21 cellular contexts compared by ENCODE assay signal in the genomic region with DNA sequence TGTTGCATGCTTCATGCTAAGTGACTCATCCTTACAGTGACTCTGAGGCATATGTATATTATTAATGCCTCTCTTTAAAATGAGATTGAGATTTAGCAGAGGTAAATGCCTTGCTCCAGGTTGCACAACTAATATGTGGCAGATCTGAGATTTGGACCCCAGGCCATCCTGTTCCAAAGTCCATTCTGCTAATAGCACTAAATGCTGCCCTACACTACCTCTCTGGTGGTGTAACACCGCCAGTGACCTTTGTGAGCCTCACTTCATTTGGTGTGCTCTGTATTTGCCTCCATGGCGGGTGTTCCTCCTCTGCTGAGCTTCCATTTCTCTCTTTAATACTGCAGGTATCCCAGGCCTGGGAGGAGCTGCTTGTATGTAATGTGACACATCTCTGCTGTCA. TPM values are rescaled to one million over a fixed set of nuclear protein-coding genes. Genes with fewer than 3 reads are reported as not detected.
A peak's percentile ranks its signal among the peaks of the same experiment; 100 is the strongest.
DNase-seq lines count a peak whose midpoint lies in the region; ATAC-seq, FAIRE-seq and TF ChIP-seq lines count a peak whose summit lies in the region.
"Had no signal": no experiment of that assay in that cellular context is flagged by ENCODE, and none has a peak within 500 bp of the region (broad histone marks: within the 10 kb centered on the region; RNA-seq: fewer than 3 reads in every experiment).

No MANE protein-coding gene starts in this region.

- peak; percentile 1 for DNase-seq in NCI-H69 (lab: John Stamatoyannopoulos, UW)
- no peak for DNase-seq in HepG2 (ENCODE audit: low spot score)
- DNase-seq in medulla oblongata (ENCODE audit: extremely low spot score): no peak
- DNase-seq in substantia nigra (lab: John Stamatoyannopoulos, UW): no peak
- DNase-seq: C1 segment of cervical spinal cord; Caco-2; CD4-positive, alpha-beta memory T cell; DMS153; DND-41; GF-D8; GM23248; H7; HCEC 1CT had no signal

- TF ChIP-seq CTCF in HepG2 (CRISPR knock-in tag; IDR thresholded peaks at IDR 0.05): no peak
- TF ChIP-seq CTCF in neural cell (IDR thresholded peaks at IDR 0.05; ENCODE audit: poor library complexity, severe bottlenecking): no peak

- intact Hi-C loops in HepG2 (cut with micrococcal nuclease; ENCODE audit: unreplicated experiment): no loop called here

- H3K4me1 ChIP-seq in HepG2 (ENCODE audit: insufficient read depth, low read length): peaks cover 8% of the 10 kb centered on the region

- in situ Hi-C loops in HepG2 (cut with HindIII; ENCODE audit: extremely low pct_ligation_motif_present, low pct_unique_long_range_greater_than_20kb): no loop called here

- no peaks in the 10 kb centered on the region for H3K36me3 ChIP-seq in HepG2 (replicated peaks in 1 of 2; ENCODE audit: control insufficient read depth in 1 of 2, insufficient read depth in 2 of 2, low read length in 2 of 2)
- no peaks in the 10 kb centered on the region for H3K36me3 ChIP-seq in neural cell (ENCODE audit: insufficient read depth, low read length)

- H3K9me3 ChIP-seq in HepG2 (ENCODE audit: low read length): no peaks in the 10 kb centered on the region
- no peaks in the 10 kb centered on the region for H3K9me3 ChIP-seq in neural cell (ENCODE audit: low read length)
- H3K9me3 ChIP-seq: Caco-2 had no signal

- CTCF ChIA-PET in HepG2 (lab: Yijun Ruan, JAX; ENCODE audit: low intra/inter-chr PET ratio, low total read pairs): no interaction called here

- 13% methylated on average over 2 of the region's 2 CpGs for WGBS in HepG2 (ENCODE audit: low lambda C conversion rate)

- H2AFZ ChIP-seq in HepG2 (ENCODE audit: low read length) (no peak overlapping the region), neural cell (ENCODE audit: low read depth, low read length) (no peak overlapping the region)
- H2AFZ ChIP-seq: GM23248 had no signal

- H3K79me2 ChIP-seq in HepG2 (ENCODE audit: insufficient read depth, low read length) (no peaks in the 10 kb centered on the region), neural cell (replicated peaks; ENCODE audit: insufficient read depth, low read length) (no peaks in the 10 kb centered on the region)

- BruUV-seq in HepG2 (replicated peaks; lab: Mats Ljungman, UMichigan): no TSS peak

- no peaks in the 10 kb centered on the region for H4K20me1 ChIP-seq in HepG2 (ENCODE audit: insufficient read depth, low read length)
- H4K20me1 ChIP-seq in neural cell (ENCODE audit: insufficient read depth): no peaks in the 10 kb centered on the region

- no peak for FAIRE-seq in HepG2 (lab: Jason Lieb, UNC)
- FAIRE-seq: GM12891, GM18507, H1 had no signal

- H3K9me2 ChIP-seq in neural cell (ENCODE audit: insufficient read depth, low read length): no peaks in the 10 kb centered on the region

- H3K9ac ChIP-seq in HepG2 (ENCODE audit: insufficient read depth, low read depth, low read length) (no peak overlapping the region), neural cell (ENCODE audit: low read length) (no peak overlapping the region)
- H3K9ac ChIP-seq: GM23248 had no signal

- TF ChIP-seq EP300 in HepG2 (IDR thresholded peaks at IDR 0.05; ENCODE audit: low read depth in 2 of 2, low read length in 2 of 2) (no peak), HepG2 (CRISPR knock-in tag; IDR thresholded peaks at IDR 0.05; ENCODE audit: borderline replicate concordance) (no peak), neural cell (conservative IDR thresholded peaks at IDR 0.05; ENCODE audit: poor library complexity, severe bottlenecking) (no peak)

- ATAC-seq in HepG2 (peak; percentile 48), GM21529 (IDR thresholded peaks at IDR 0.05; ENCODE audit: unreplicated experiment) (no peak)

- no peaks in the 10 kb centered on the region for H3F3A ChIP-seq in neural cell (ENCODE audit: insufficient read depth, low read length, poor library complexity, severe bottlenecking)

- TF ChIP-seq POLR2A in HepG2 (IDR thresholded peaks at IDR 0.05; ENCODE audit: insufficient read depth in 1 of 2, low read depth in 2 of 2, low read length in 2 of 2): no peak

- TF ChIP-seq RAD21 in HepG2 (CRISPR knock-in tag; IDR thresholded peaks at IDR 0.05): no peak
- TF ChIP-seq RAD21 in neural cell (conservative IDR thresholded peaks at IDR 0.05): no peak

- POLR2A ChIA-PET in HepG2 (lab: Yijun Ruan, JAX): no interaction called here

- H3K4me2 ChIP-seq in HepG2 (ENCODE audit: low read depth, low read length): no peak overlapping the region
- no peak overlapping the region for H3K4me2 ChIP-seq in neural cell (ENCODE audit: low read length)

- H3K4me3 ChIP-seq in HepG2 (replicated peaks in 1 of 3; ENCODE audit: insufficient read depth in 1 of 3, low read depth in 2 of 3, low read length in 3 of 3): no peak overlapping the region
- no peak overlapping the region for H3K4me3 ChIP-seq in neural cell (ENCODE audit: low read length)
- H3K4me3 ChIP-seq: GM23248 had no signal

- 0 out of 5 replicates have a peak, but pooled peaks cover 0 to 1% of the 10 kb centered on the region in 2 experiments for H3K27me3 ChIP-seq in HepG2 (ENCODE audit: control insufficient read depth in 1 of 2, insufficient read depth in 2 of 2, low read length in 2 of 2)
- no peaks in the 10 kb centered on the region for H3K27me3 ChIP-seq in neural cell (ENCODE audit: insufficient read depth, low read depth, low read length)

- H3K27ac ChIP-seq in HepG2 (ENCODE audit: extremely low read length, insufficient read depth, low read length): no peak overlapping the region
- peak overlapping the region; percentile 9 for H3K27ac ChIP-seq in neural cell (ENCODE audit: low read length)
- no peak overlapping the region for H3K27ac ChIP-seq in substantia nigra (ENCODE audit: low read depth, low read length, poor library complexity, severe bottlenecking)
- H3K27ac ChIP-seq: GM23248 had no signal

TF ChIP-seq in HepG2, 621 proteins besides CTCF, POLR2A, EP300 and RAD21 (continues in another document):
- TF ChIP-seq DNMT1 (CRISPR knock-in tag; IDR thresholded peaks at IDR 0.05) (no peak), DNMT3B (CRISPR knock-in tag; conservative IDR thresholded peaks at IDR 0.05) (no peak), GATAD2A (CRISPR knock-in tag; IDR thresholded peaks at IDR 0.05) (no peak)
- TF ChIP-seq, protein P1, sequence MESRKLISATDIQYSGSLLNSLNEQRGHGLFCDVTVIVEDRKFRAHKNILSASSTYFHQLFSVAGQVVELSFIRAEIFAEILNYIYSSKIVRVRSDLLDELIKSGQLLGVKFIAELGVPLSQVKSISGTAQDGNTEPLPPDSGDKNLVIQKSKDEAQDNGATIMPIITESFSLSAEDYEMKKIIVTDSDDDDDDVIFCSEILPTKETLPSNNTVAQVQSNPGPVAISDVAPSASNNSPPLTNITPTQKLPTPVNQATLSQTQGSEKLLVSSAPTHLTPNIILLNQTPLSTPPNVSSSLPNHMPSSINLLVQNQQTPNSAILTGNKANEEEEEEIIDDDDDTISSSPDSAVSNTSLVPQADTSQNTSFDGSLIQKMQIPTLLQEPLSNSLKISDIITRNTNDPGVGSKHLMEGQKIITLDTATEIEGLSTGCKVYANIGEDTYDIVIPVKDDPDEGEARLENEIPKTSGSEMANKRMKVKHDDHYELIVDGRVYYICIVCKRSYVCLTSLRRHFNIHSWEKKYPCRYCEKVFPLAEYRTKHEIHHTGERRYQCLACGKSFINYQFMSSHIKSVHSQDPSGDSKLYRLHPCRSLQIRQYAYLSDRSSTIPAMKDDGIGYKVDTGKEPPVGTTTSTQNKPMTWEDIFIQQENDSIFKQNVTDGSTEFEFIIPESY (CRISPR knock-in tag; IDR thresholded peaks at IDR 0.05): peak; percentile 58; the same call in 1 of the 2 replicates

TF ChIP-seq in neural cell, 6 proteins besides CTCF, POLR2A, EP300 and RAD21 (continues in another document):
- no peak for TF ChIP-seq EZH2 (IDR thresholded peaks at IDR 0.05; ENCODE audit: borderline replicate concordance, insufficient read depth, low read length, poor library complexity, severe bottlenecking)
- no peak for TF ChIP-seq TAF1 (IDR thresholded peaks at IDR 0.05; ENCODE audit: low read depth)

RNA-seq across cellular contexts. Expression of a gene that starts 50.4 kb away (rescaled TPM):
- total RNA-seq in HepG2 (2016; rRNA removed; fragmentation: Illumina TruSeq; extraction: Trizol): not detected in 2 replicates
- total RNA-seq in HepG2 (2016; cell fraction: cytosol; rRNA removed; fragmentation: Illumina TruSeq; extraction: Trizol; ENCODE audit: low read depth): not detected in 2 replicates
- not detected in 2 replicates for total RNA-seq in HepG2 (2016; cell fraction: insoluble cytoplasmic fraction; rRNA removed; fragmentation: Illumina TruSeq; extraction: Trizol)
- total RNA-seq in HepG2 (2016; cell fraction: membrane; rRNA removed; fragmentation: Illumina TruSeq; extraction: Trizol): not detected in 2 replicates
- not detected in 2 replicates for total RNA-seq in HepG2 (2016; cell fraction: nucleus; rRNA removed; fragmentation: Illumina TruSeq; extraction: Trizol)
- polyA plus RNA-seq in HepG2 (2011; rRNA removed): not detected in 2 replicates
- not detected in 2 replicates for polyA plus RNA-seq in HepG2 (2011; cell fraction: cytosol; rRNA removed)
- not detected in 2 replicates for polyA plus RNA-seq in HepG2 (2011; cell fraction: nucleus; rRNA removed)
- not detected in 2 replicates for polyA plus RNA-seq in HepG2 (2012)
- not detected in 2 replicates for polyA plus RNA-seq in HepG2 (2016; cell fraction: cytosol; fragmentation: Illumina TruSeq; extraction: Trizol; ENCODE audit: low read depth)
- not detected in 2 replicates for polyA plus RNA-seq in HepG2 (2016; cell fraction: insoluble cytoplasmic fraction; fragmentation: Illumina TruSeq; extraction: Trizol; ENCODE audit: low read depth)
- polyA plus RNA-seq in HepG2 (2016; cell fraction: membrane; fragmentation: Illumina TruSeq; extraction: Trizol; ENCODE audit: low read depth): not detected in 2 replicates
- not detected in 2 replicates for polyA plus RNA-seq in HepG2 (2016; cell fraction: nucleus; fragmentation: Illumina TruSeq; extraction: Trizol; ENCODE audit: insufficient read depth, low read depth)
- polyA minus RNA-seq in HepG2 (2011; rRNA and poly(A)+ RNA removed; ENCODE audit: low replicate concordance): not detected in 2 replicates
- not detected in 2 replicates for polyA minus RNA-seq in HepG2 (2011; cell fraction: cytosol; rRNA and poly(A)+ RNA removed)
- not detected in 2 replicates for polyA minus RNA-seq in HepG2 (2011; cell fraction: nucleus; rRNA and poly(A)+ RNA removed)
- not detected in 2 replicates for polyA plus RNA-seq in neural cell
- polyA minus RNA-seq in neural cell: not detected in 2 replicates
- total RNA-seq: A172, A673, Caco-2, GM23248, H1, H7 had no signal
- polyA plus RNA-seq: BJ, GM23248, H1 had no signal
